In genomic region chr9:137240321-137240840, GRCh38 we compare ENCODE assay signal across 8 cellular contexts. TPM values are rescaled to one million over a fixed set of nuclear protein-coding genes. Genes with fewer than 3 reads are reported as not detected.
DNase-seq lines count a peak whose midpoint lies in the region; ATAC-seq and TF ChIP-seq lines count a peak whose summit lies in the region.

No MANE protein-coding gene starts in this region.

- POLR2A ChIA-PET in HEK293T (lab: Yijun Ruan, JAX): interaction anchor here (0.6 to 2.2 kb wide), 30 partner anchors 13 to 219 kb away, joined by 3 to 90 read pairs (median 5); partner anchors contain the start of genes CYSRT1, LRRC26, MAN1B1 and NELFB

- intact Hi-C loops in lower lobe of right lung (cut with DNase I): no loop called here

- peak; percentile 74 to 76 for ATAC-seq in lower lobe of right lung

- peak overlapping the region; percentile 98 for H3K27ac ChIP-seq in lower lobe of right lung

- CTCF ChIA-PET in HEK293T (lab: Yijun Ruan, JAX): interaction anchor here (0.7 to 1.2 kb wide), 3 partner anchors 13 to 169 kb away, joined by 3 to 9 read pairs (median 3); partner anchors contain the start of gene RNF224

- H3K27me3 ChIP-seq in lower lobe of right lung (ENCODE audit: low read depth): no peaks in the 10 kb centered on the region

- peak; percentile 7 for TF ChIP-seq CTCF in lower lobe of right lung (IDR thresholded peaks at IDR 0.05)

- peaks cover 59% of the 10 kb centered on the region for H3K4me1 ChIP-seq in lower lobe of right lung

- peaks cover 23% of the 10 kb centered on the region for H3K36me3 ChIP-seq in lower lobe of right lung

- peak overlapping the region; percentile 93 for H3K4me3 ChIP-seq in lower lobe of right lung

- no peaks in the 10 kb centered on the region for H3K9me3 ChIP-seq in lower lobe of right lung

- DNase-seq in NCI-H1436 (lab: John Stamatoyannopoulos, UW): peak; percentile 43
- no peak for DNase-seq in NCI-H1436 treated with DMSO at 0.1 percent for 48 hours (lab: John Stamatoyannopoulos, UW)
- DNase-seq in HEK293T (ENCODE audit: extremely low spot score): peak; percentile 45
- peak; percentile 79 for DNase-seq in MV-4-11 (lab: John Stamatoyannopoulos, UW)
- peak; percentile 37 for DNase-seq in activated CD4-positive, CD25-positive, alpha-beta regulatory T cell treated with anti-CD3 and anti-CD28 coated beads, Interleukin-2, amount 50 U/mL, for 16 hours (ENCODE audit: low read depth, low spot score)
- peak; percentile 82 for DNase-seq in dermis blood vessel endothelial cell
- peak; percentile 90 for DNase-seq in lower lobe of right lung
- DNase-seq in stimulated activated CD4-positive, alpha-beta T cell treated with anti-CD3 and anti-CD28 coated beads, TNF-alpha, amount 100 ng/mL, for 4 hours (ENCODE audit: low read depth in 3 of 3): peak in 2 of 3 experiments; percentile 51 to 66

TF ChIP-seq in HEK293T, 16 proteins besides CTCF, POLR2A, EP300 and RAD21:
- TF ChIP-seq L3MBTL2 (conservative IDR thresholded peaks at IDR 0.05): peak; percentile 82
- no peak for TF ChIP-seq FOXM1 (IDR thresholded peaks at IDR 0.05; ENCODE audit: borderline replicate concordance)
TF ChIP-seq in HEK293T: peak in this region for 1.

RNA-seq across cellular contexts. Expression of gene TUBB4B, which starts 0.7 kb away (rescaled TPM):
- 128 and 305 TPM in 2 replicates for total RNA-seq in dermis blood vessel endothelial cell
- 208 TPM for total RNA-seq in lower lobe of right lung

RNA-seq across cellular contexts. Expression of gene SLC34A3, which starts 9.7 kb away (rescaled TPM):
- total RNA-seq in dermis blood vessel endothelial cell (not detected in 2 replicates), lower lobe of right lung (not detected)

RNA-seq across cellular contexts. Expression of gene STPG3, which starts 10.7 kb away (rescaled TPM):
- 0.34 TPM in 1 of 2 replicates, not detected in the other for total RNA-seq in dermis blood vessel endothelial cell
- 0.38 TPM for total RNA-seq in lower lobe of right lung

RNA-seq across cellular contexts. Expression of gene RNF224, which starts 13.1 kb away (rescaled TPM):
- total RNA-seq in dermis blood vessel endothelial cell (not detected in 2 replicates), lower lobe of right lung (0.21 TPM)

RNA-seq across cellular contexts. Expression of gene NELFB, which starts 14.7 kb away (rescaled TPM):
- total RNA-seq in dermis blood vessel endothelial cell: 55.3 and 83.7 TPM in 2 replicates
- total RNA-seq in lower lobe of right lung: 44.7 TPM
